Comparison of ENCODE assay signal across 9 cellular contexts in genomic region chr2:25420820-25421237, GRCh38.
DNase-seq lines count a peak whose midpoint lies in the region; ATAC-seq and TF ChIP-seq lines count a peak whose summit lies in the region.
"Had no signal": no experiment of that assay in that cellular context is flagged by ENCODE, and none has a peak within 500 bp of the region (broad histone marks: within the 10 kb centered on the region; RNA-seq: fewer than 3 reads in every experiment).

No MANE protein-coding gene starts in this region.

- DNase-seq in NOMO-1 (lab: John Stamatoyannopoulos, UW; ENCODE audit: unreplicated experiment in 2 of 2), result peak; percentile 80 to 92
- no peak for DNase-seq in stimulated activated effector memory CD8-positive, alpha-beta T cell treated with anti-CD3 and anti-CD28 coated beads, Interleukin-12 subunit alpha, Interleukin-12 subunit beta, amount 100 ng/mL, for 72 hours (ENCODE audit: low spot score in 2 of 2)
- no peak for DNase-seq in SK-N-SH
- DNase-seq in CD4-positive, alpha-beta T cell, result no peak
- no peak for DNase-seq in brain microvascular endothelial cell
- DNase-seq: HFFc6, T-cell had no signal

- H3K36me3 Mint-ChIP-seq in stimulated activated effector memory CD8-positive, alpha-beta T cell treated with anti-CD3 and anti-CD28 coated beads, Interleukin-12 subunit alpha, Interleukin-12 subunit beta, amount 100 ng/mL, for 72 hours, result peaks cover 11% of the 10 kb centered on the region
- peaks cover 59% of the 10 kb centered on the region for H3K36me3 Mint-ChIP-seq in CD4-positive, alpha-beta T cell (ENCODE audit: low read depth)

- peak overlapping the region; percentile 13 for H3K4me3 Mint-ChIP-seq in stimulated activated effector memory CD8-positive, alpha-beta T cell treated with anti-CD3 and anti-CD28 coated beads, Interleukin-12 subunit alpha, Interleukin-12 subunit beta, amount 100 ng/mL, for 72 hours
- no peak overlapping the region for H3K4me3 Mint-ChIP-seq in CD4-positive, alpha-beta T cell
- H3K4me3 Mint-ChIP-seq: HFFc6, T-cell had no signal

- H3K79me2 ChIP-seq in SK-N-SH (ENCODE audit: insufficient read depth), result no peaks in the 10 kb centered on the region

- TF ChIP-seq CTCF in SK-N-SH (IDR thresholded peaks at IDR 0.05) (no peak), brain microvascular endothelial cell (IDR thresholded peaks at IDR 0.05; ENCODE audit: low read depth, low read length, missing control alignments) (no peak)
- no peak for TF ChIP-seq CTCF in CD4-positive, alpha-beta T cell (IDR thresholded peaks at IDR 0.05)

- H3K9me3 ChIP-seq in SK-N-SH, result no peaks in the 10 kb centered on the region
- no peaks in the 10 kb centered on the region for H3K9me3 ChIP-seq in CD4-positive, alpha-beta T cell (ENCODE audit: control insufficient read depth, low read length)

- H3K9me2 ChIP-seq in SK-N-SH, result no peaks in the 10 kb centered on the region

- ATAC-seq in GM19025 (IDR thresholded peaks at IDR 0.05; ENCODE audit: low read depth, unreplicated experiment) (peak; percentile 45), HG02852 (IDR thresholded peaks at IDR 0.05; ENCODE audit: unreplicated experiment) (peak; percentile 46)
- ATAC-seq in stimulated activated effector memory CD8-positive, alpha-beta T cell treated with anti-CD3 and anti-CD28 coated beads, Interleukin-12 subunit alpha, Interleukin-12 subunit beta, amount 100 ng/mL, for 72 hours, result peak; percentile 70
- ATAC-seq in CD4-positive, alpha-beta T cell (ENCODE audit: poor library complexity), result no peak
- ATAC-seq: T-cell had no signal

- in situ Hi-C loops in brain microvascular endothelial cell (cut with HindIII; ENCODE audit: low pct_ligation_motif_present, low sequenced_read_pairs), result no loop called here

- 93% methylated on average over 2 of the region's 2 CpGs for WGBS in SK-N-SH (ENCODE audit: low lambda C conversion rate)

- POLR2A ChIA-PET in SK-N-SH (lab: Yijun Ruan, JAX), result interaction anchor here (0.5 kb wide), 1 partner anchor 1384 kb away, joined by 6 read pairs; no protein-coding TSS in a partner anchor
- POLR2A ChIA-PET in CD4-positive, alpha-beta T cell (lab: Charles Lee), result no interaction called here

- no peaks in the 10 kb centered on the region for H3K36me3 ChIP-seq in SK-N-SH (replicated peaks in 1 of 2; ENCODE audit: control insufficient read depth in 1 of 2, insufficient read depth in 2 of 2, low read length in 1 of 2)
- no peaks in the 10 kb centered on the region for H3K36me3 ChIP-seq in brain microvascular endothelial cell (replicated peaks)

- no peak for TF ChIP-seq EP300 in SK-N-SH (IDR thresholded peaks at IDR 0.05; ENCODE audit: borderline replicate concordance in 1 of 2, low read depth in 1 of 2, low read length in 1 of 2)

- H3K27ac Mint-ChIP-seq in stimulated activated effector memory CD8-positive, alpha-beta T cell treated with anti-CD3 and anti-CD28 coated beads, Interleukin-12 subunit alpha, Interleukin-12 subunit beta, amount 100 ng/mL, for 72 hours, result peak overlapping the region; percentile 81
- no peak overlapping the region for H3K27ac Mint-ChIP-seq in CD4-positive, alpha-beta T cell
- H3K27ac Mint-ChIP-seq: HFFc6, T-cell had no signal

- no peak overlapping the region for H2AFZ ChIP-seq in SK-N-SH (ENCODE audit: low read depth)

- H3K27me3 ChIP-seq in SK-N-SH (ENCODE audit: insufficient read depth), result no peaks in the 10 kb centered on the region
- H3K27me3 ChIP-seq in CD4-positive, alpha-beta T cell (ENCODE audit: control insufficient read depth, insufficient read depth, low read length), result no peaks in the 10 kb centered on the region
- no peaks in the 10 kb centered on the region for H3K27me3 ChIP-seq in brain microvascular endothelial cell (replicated peaks)

- no peaks in the 10 kb centered on the region for H3F3A ChIP-seq in SK-N-SH (replicated peaks; ENCODE audit: insufficient read depth)

- TF ChIP-seq RAD21 in SK-N-SH (IDR thresholded peaks at IDR 0.05; ENCODE audit: low read length), result no peak

- H3K9me3 Mint-ChIP-seq in stimulated activated effector memory CD8-positive, alpha-beta T cell treated with anti-CD3 and anti-CD28 coated beads, Interleukin-12 subunit alpha, Interleukin-12 subunit beta, amount 100 ng/mL, for 72 hours, result no peaks in the 10 kb centered on the region
- peaks cover 6% of the 10 kb centered on the region for H3K9me3 Mint-ChIP-seq in CD4-positive, alpha-beta T cell

- peaks cover 13% of the 10 kb centered on the region for H3K4me1 Mint-ChIP-seq in stimulated activated effector memory CD8-positive, alpha-beta T cell treated with anti-CD3 and anti-CD28 coated beads, Interleukin-12 subunit alpha, Interleukin-12 subunit beta, amount 100 ng/mL, for 72 hours
- H3K4me1 Mint-ChIP-seq in CD4-positive, alpha-beta T cell (ENCODE audit: low read depth), result no peaks in the 10 kb centered on the region

- H3K4me3 ChIP-seq in SK-N-SH (ENCODE audit: low read depth in 2 of 2, low read length in 1 of 2), result no peak overlapping the region
- no peak overlapping the region for H3K4me3 ChIP-seq in brain microvascular endothelial cell (ENCODE audit: low read depth, low read length)

- H3K9ac ChIP-seq in SK-N-SH, result no peak overlapping the region

- H3K4me1 ChIP-seq in SK-N-SH (ENCODE audit: control insufficient read depth in 1 of 2, insufficient read depth in 2 of 2, low read depth in 1 of 2, low read length in 1 of 2), result peaks cover 10 to 14% of the 10 kb centered on the region in 2 experiments; a peak in 3 of 4 replicates

- no peak overlapping the region for H3K27ac ChIP-seq in SK-N-SH (ENCODE audit: low read depth in 2 of 2, low read length in 1 of 2)
- no peak overlapping the region for H3K27ac ChIP-seq in CD4-positive, alpha-beta T cell (ENCODE audit: low read depth, low read length)
- H3K27ac ChIP-seq in brain microvascular endothelial cell, result no peak overlapping the region

- no peaks in the 10 kb centered on the region for H3K27me3 Mint-ChIP-seq in CD4-positive, alpha-beta T cell
- H3K27me3 Mint-ChIP-seq: T-cell had no signal

- CTCF ChIA-PET in SK-N-SH (lab: Yijun Ruan, JAX), result interaction anchor here (1.1 kb wide), 1 partner anchor 45 kb away, joined by 4 read pairs; no protein-coding TSS in a partner anchor
- CTCF ChIA-PET in CD4-positive, alpha-beta T cell (lab: Charles Lee), result no interaction called here

- H4K20me1 ChIP-seq in SK-N-SH (ENCODE audit: insufficient read depth), result no peaks in the 10 kb centered on the region

- H3K4me2 ChIP-seq in SK-N-SH, result no peak overlapping the region

- intact Hi-C loops in CD4-positive, alpha-beta T cell (cut with DNase I, micrococcal nuclease), result loop anchor here in 1 of 2 experiments (10.0 kb wide), 1 partner anchor 714 kb away; no protein-coding TSS in a partner anchor

TF ChIP-seq in SK-N-SH, 30 proteins besides CTCF, POLR2A, EP300 and RAD21 (continues in another document):
- TF ChIP-seq USF2 (IDR thresholded peaks at IDR 0.05; ENCODE audit: borderline replicate concordance, low read depth, low read length) (no peak), IRF3 (IDR thresholded peaks at IDR 0.05; ENCODE audit: low read depth, low read length) (no peak), RCOR1 (IDR thresholded peaks at IDR 0.05; ENCODE audit: low read length) (no peak), RXRA (IDR thresholded peaks at IDR 0.05; ENCODE audit: borderline replicate concordance, low read depth) (no peak), MEF2A (IDR thresholded peaks at IDR 0.05; ENCODE audit: borderline replicate concordance, low read depth) (no peak), JUND (IDR thresholded peaks at IDR 0.05) (no peak), ZBTB33 (IDR thresholded peaks at IDR 0.05; ENCODE audit: borderline replicate concordance, low read depth) (no peak), CHD2 (IDR thresholded peaks at IDR 0.05; ENCODE audit: low read length, partially characterized antibody) (no peak), TEAD4 (IDR thresholded peaks at IDR 0.05; ENCODE audit: borderline replicate concordance, insufficient read depth) (no peak), SMC3 (IDR thresholded peaks at IDR 0.05; ENCODE audit: low read depth, low read length) (no peak)

Comparison
In these comparisons a context has a peak if more than half of its experiments do, and no peak if none do; other contexts are left out.
1. DNase-seq: peak in NOMO-1 (2 of 2); none in stimulated activated effector memory CD8-positive, alpha-beta T cell treated with anti-CD3 and anti-CD28 coated beads, Interleukin-12 subunit alpha, Interleukin-12 subunit beta, amount 100 ng/mL, for 72 hours (0 of 2), SK-N-SH (single experiment), CD4-positive, alpha-beta T cell (0 of 10) and brain microvascular endothelial cell (single experiment).